ENCODE assay signal across 7 cellular contexts in the genomic region with DNA sequence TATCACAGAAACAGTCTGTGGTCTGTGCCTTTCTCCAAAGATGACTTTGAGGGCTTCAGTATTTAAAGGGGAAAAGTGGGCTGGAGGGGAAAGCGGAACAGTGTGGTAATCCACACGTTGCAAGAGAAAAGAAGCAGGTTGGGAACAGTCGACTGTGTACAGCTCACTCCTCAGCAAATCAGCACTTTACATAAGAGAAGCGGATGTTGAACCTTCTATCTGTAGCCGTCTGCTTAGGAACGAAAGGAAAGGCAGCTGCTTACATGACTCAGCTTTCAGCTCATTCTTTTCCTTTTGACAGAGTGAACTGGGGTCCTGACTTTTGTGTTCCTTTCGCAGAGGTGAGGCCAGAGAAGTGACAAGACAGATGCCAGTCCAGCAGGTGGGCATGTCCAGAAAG.
DNase-seq lines count a peak whose midpoint lies in the region; ATAC-seq and TF ChIP-seq lines count a peak whose summit lies in the region.
"Not testable (repeated sequence)": the region's sequence is repeated elsewhere in the genome, so short reads cannot be mapped to it uniquely, and the experiment has no call there.

No MANE protein-coding gene starts in this region.

- peak; percentile 66 for ATAC-seq in DND-41 (ENCODE audit: insufficient read depth, low read depth)
- ATAC-seq in GM21529 (IDR thresholded peaks at IDR 0.05; ENCODE audit: unreplicated experiment): peak; percentile 64
- peak; percentile 38 for ATAC-seq in HG03342 (IDR thresholded peaks at IDR 0.05; ENCODE audit: unreplicated experiment)
- ATAC-seq in activated CD4-positive, alpha-beta T cell treated with anti-CD3 and anti-CD28 coated beads for 36 hours: peak; percentile 68
- ATAC-seq in activated T-helper 17 cell treated with anti-CD3 and anti-CD28 coated beads, Interleukin-2, amount 50 U/mL, for 72 hours (replicated peaks): peak; percentile 53
- peak; percentile 6 for ATAC-seq in left lung
- peak; percentile 50 for ATAC-seq in stimulated activated naive CD8-positive, alpha-beta T cell treated with anti-CD3 and anti-CD28 coated beads, Interleukin-15, Interleukin-2, amounts not matched to agents 100 U/mL and 50 U/mL, for 24 hours

- CTCF ChIA-PET in activated CD4-positive, alpha-beta T cell treated with anti-CD3 and anti-CD28 coated beads for 36 hours (lab: Charles Lee): not testable (repeated sequence)

- intact Hi-C loops in activated CD4-positive, alpha-beta T cell treated with anti-CD3 and anti-CD28 coated beads for 36 hours (cut with DNase I, micrococcal nuclease); left lung (cut with DNase I): not testable (repeated sequence)

- H2AFZ ChIP-seq in DND-41 (ENCODE audit: low read depth, low read length): not testable (repeated sequence)

- H4K20me1 ChIP-seq in DND-41 (ENCODE audit: insufficient read depth, low read length): not testable (repeated sequence)

- POLR2A ChIA-PET in activated CD4-positive, alpha-beta T cell treated with anti-CD3 and anti-CD28 coated beads for 36 hours (lab: Charles Lee): not testable (repeated sequence)

- not testable (repeated sequence) for H3K4me3 ChIP-seq in DND-41 (ENCODE audit: low read depth in 1 of 2, low read length in 2 of 2); left lung

- not testable (repeated sequence) for H3K27me3 Mint-ChIP-seq in activated CD4-positive, alpha-beta T cell treated with anti-CD3 and anti-CD28 coated beads for 36 hours; activated T-helper 17 cell treated with anti-CD3 and anti-CD28 coated beads, Interleukin-2, amount 50 U/mL, for 72 hours

- H3K36me3 ChIP-seq in DND-41 (ENCODE audit: insufficient read depth, low read length); left lung: not testable (repeated sequence)

- not testable (repeated sequence) for H3K36me3 Mint-ChIP-seq in activated CD4-positive, alpha-beta T cell treated with anti-CD3 and anti-CD28 coated beads for 36 hours (ENCODE audit: low read depth); activated T-helper 17 cell treated with anti-CD3 and anti-CD28 coated beads, Interleukin-2, amount 50 U/mL, for 72 hours (ENCODE audit: low read depth)

- H3K9me3 ChIP-seq in DND-41 (ENCODE audit: insufficient read depth, low read length, severe bottlenecking); left lung: not testable (repeated sequence)

- H3K4me1 Mint-ChIP-seq in activated CD4-positive, alpha-beta T cell treated with anti-CD3 and anti-CD28 coated beads for 36 hours; activated T-helper 17 cell treated with anti-CD3 and anti-CD28 coated beads, Interleukin-2, amount 50 U/mL, for 72 hours: not testable (repeated sequence)

- DNase-seq in DND-41; activated CD4-positive, alpha-beta T cell treated with anti-CD3 and anti-CD28 coated beads for 36 hours; left lung; stimulated activated naive CD8-positive, alpha-beta T cell treated with anti-CD3 and anti-CD28 coated beads, Interleukin-15, Interleukin-2, amounts not matched to agents 100 U/mL and 50 U/mL, for 24 hours: not testable (repeated sequence)

- H3K27ac Mint-ChIP-seq in activated CD4-positive, alpha-beta T cell treated with anti-CD3 and anti-CD28 coated beads for 36 hours; activated T-helper 17 cell treated with anti-CD3 and anti-CD28 coated beads, Interleukin-2, amount 50 U/mL, for 72 hours: not testable (repeated sequence)

- not testable (repeated sequence) for H3K9ac ChIP-seq in DND-41 (ENCODE audit: low read depth, low read length)

- not testable (repeated sequence) for H3K9me3 Mint-ChIP-seq in activated CD4-positive, alpha-beta T cell treated with anti-CD3 and anti-CD28 coated beads for 36 hours (ENCODE audit: low read depth); activated T-helper 17 cell treated with anti-CD3 and anti-CD28 coated beads, Interleukin-2, amount 50 U/mL, for 72 hours

- H3K27ac ChIP-seq in DND-41 (ENCODE audit: low read length); left lung: not testable (repeated sequence)

- not testable (repeated sequence) for H3K4me3 Mint-ChIP-seq in activated CD4-positive, alpha-beta T cell treated with anti-CD3 and anti-CD28 coated beads for 36 hours; activated T-helper 17 cell treated with anti-CD3 and anti-CD28 coated beads, Interleukin-2, amount 50 U/mL, for 72 hours

- H3K79me2 ChIP-seq in DND-41 (ENCODE audit: insufficient read depth, low read length): not testable (repeated sequence)

- H3K4me2 ChIP-seq in DND-41 (ENCODE audit: insufficient read depth, low read length): not testable (repeated sequence)

- H3K4me1 ChIP-seq in DND-41 (ENCODE audit: insufficient read depth, low read length); left lung: not testable (repeated sequence)

- H3K27me3 ChIP-seq in DND-41 (ENCODE audit: insufficient read depth, low read length, poor library complexity); left lung: not testable (repeated sequence)

- not testable (repeated sequence) for TF ChIP-seq CTCF in DND-41 (IDR thresholded peaks at IDR 0.05; ENCODE audit: borderline replicate concordance, extremely low read depth, low read length, poor library complexity, severe bottlenecking); left lung (IDR thresholded peaks at IDR 0.05)

Comparison
In these comparisons a context has a peak if more than half of its experiments do, and no peak if none do; other contexts are left out.
1. ATAC-seq: peak in every context shown above with its lines; median percentile 68 in activated CD4-positive, alpha-beta T cell treated with anti-CD3 and anti-CD28 coated beads for 36 hours; 66 in DND-41; 64 in GM21529; 53 in activated T-helper 17 cell treated with anti-CD3 and anti-CD28 coated beads, Interleukin-2, amount 50 U/mL, for 72 hours; 50 in stimulated activated naive CD8-positive, alpha-beta T cell treated with anti-CD3 and anti-CD28 coated beads, Interleukin-15, Interleukin-2, amounts not matched to agents 100 U/mL and 50 U/mL, for 24 hours; 38 in HG03342; 6 in left lung.